ENCODE assay signal across 8 cellular contexts in genomic region chrY:13795067-13795466, GRCh38.
"Had no signal": no experiment of that assay in that cellular context is flagged by ENCODE, and none has a peak within 500 bp of the region (broad histone marks: within the 10 kb centered on the region; RNA-seq: fewer than 3 reads in every experiment).

No MANE protein-coding gene starts in this region.

- H3K27ac Mint-ChIP-seq: H9, HFFc6 had no signal

- H3K9me3 Mint-ChIP-seq: GM23338, H9, HFFc6 had no signal

- H3K4me3 Mint-ChIP-seq: GM23338, H9, HFFc6 had no signal

- ATAC-seq: GM23338, HCT116 had no signal

- H3K4me1 Mint-ChIP-seq: H9 had no signal

- DNase-seq: GM23248, GOT3, H7, H9, HCEC 1CT, HFFc6 had no signal
